8 cellular contexts compared by ENCODE assay signal in the genomic region with DNA sequence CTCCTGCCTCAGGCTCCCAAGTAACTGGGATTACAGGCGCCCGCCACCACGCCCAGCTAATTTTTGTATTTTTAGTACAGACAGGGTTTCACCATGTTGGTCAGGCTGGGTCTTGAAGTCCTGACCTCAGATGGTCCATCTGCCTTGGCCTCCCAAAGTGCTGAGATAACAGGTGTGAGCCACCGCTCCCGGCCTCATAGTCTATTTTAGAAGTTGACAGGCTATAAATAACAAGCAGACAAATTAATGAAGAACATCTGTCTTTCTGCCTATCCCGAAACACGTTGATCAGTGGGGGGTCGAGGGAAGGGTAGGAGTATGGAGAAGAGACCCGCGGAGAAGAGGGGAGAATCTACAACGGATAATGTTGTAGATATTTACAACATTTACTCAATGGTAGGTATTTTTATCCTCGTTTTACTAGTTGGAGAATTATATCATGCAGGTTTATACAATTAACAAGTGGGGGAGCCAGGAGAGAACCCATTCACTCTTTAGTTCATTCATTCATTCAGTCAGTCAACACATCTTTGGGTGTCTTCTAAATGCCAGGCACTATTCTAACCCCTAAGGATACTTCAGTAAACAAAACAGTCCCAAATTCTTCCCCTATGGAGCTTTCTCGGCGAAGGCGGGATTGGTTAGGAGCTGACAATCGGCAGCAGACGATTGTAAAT.
DNase-seq lines count a peak whose midpoint lies in the region; ATAC-seq and TF ChIP-seq lines count a peak whose summit lies in the region.

No MANE protein-coding gene starts in this region.

- H3K4me3 ChIP-seq in GM12865 (ENCODE audit: low read depth, low read length) (peak overlapping the region; percentile 60), LNCaP clone FGC (ENCODE audit: low read depth, low read length) (peak overlapping the region; percentile 85), parathyroid adenoma (ENCODE audit: low read depth, low read length) (peak overlapping the region; percentile 33)

- no peaks in the 10 kb centered on the region for H3K79me2 ChIP-seq in parathyroid adenoma

- H3K36me3 Mint-ChIP-seq in dendritic cell treated with granulocyte-macrophage colony-stimulating factor and Interleukin-4, amounts not matched to agents 40 ng/mL and 50 ng/mL, for 4 days (ENCODE audit: low read depth) = peaks cover 19% of the 10 kb centered on the region

- no peaks in the 10 kb centered on the region for H3K9me3 ChIP-seq in parathyroid adenoma (ENCODE audit: control insufficient read depth, low read length)

- no peaks in the 10 kb centered on the region for H3K27me3 ChIP-seq in parathyroid adenoma (ENCODE audit: control insufficient read depth, insufficient read depth, low read length)

- intact Hi-C loops in dendritic cell treated with granulocyte-macrophage colony-stimulating factor and Interleukin-4, amounts not matched to agents 40 ng/mL and 50 ng/mL, for 4 days (cut with micrococcal nuclease) = no loop called here

- H3K27me3 Mint-ChIP-seq in dendritic cell treated with granulocyte-macrophage colony-stimulating factor and Interleukin-4, amounts not matched to agents 40 ng/mL and 50 ng/mL, for 4 days = no peaks in the 10 kb centered on the region

- peak overlapping the region; percentile 80 for H3K4me2 ChIP-seq in parathyroid adenoma (ENCODE audit: low read length)

- no peak overlapping the region for H3K9ac ChIP-seq in parathyroid adenoma

- peak overlapping the region; percentile 61 for H3K4me3 Mint-ChIP-seq in dendritic cell treated with granulocyte-macrophage colony-stimulating factor and Interleukin-4, amounts not matched to agents 40 ng/mL and 50 ng/mL, for 4 days

- TF ChIP-seq CTCF in GM12865 (IDR thresholded peaks at IDR 0.05; ENCODE audit: insufficient read depth, low read depth, low read length, missing control alignments) (no peak), LNCaP clone FGC (IDR thresholded peaks at IDR 0.05; ENCODE audit: control insufficient read depth, extremely low read depth, insufficient read depth) (no peak), parathyroid adenoma (IDR thresholded peaks at IDR 0.05) (no peak)

- no peaks in the 10 kb centered on the region for H3K4me1 ChIP-seq in parathyroid adenoma

- H3K4me1 Mint-ChIP-seq in dendritic cell treated with granulocyte-macrophage colony-stimulating factor and Interleukin-4, amounts not matched to agents 40 ng/mL and 50 ng/mL, for 4 days (ENCODE audit: low read depth) = peaks cover 45% of the 10 kb centered on the region

- H3K27ac ChIP-seq in parathyroid adenoma = no peak overlapping the region

- no peaks in the 10 kb centered on the region for H3K9me3 Mint-ChIP-seq in dendritic cell treated with granulocyte-macrophage colony-stimulating factor and Interleukin-4, amounts not matched to agents 40 ng/mL and 50 ng/mL, for 4 days

- H2AFZ ChIP-seq in parathyroid adenoma = peak overlapping the region; percentile 80

- H3K27ac Mint-ChIP-seq in dendritic cell treated with granulocyte-macrophage colony-stimulating factor and Interleukin-4, amounts not matched to agents 40 ng/mL and 50 ng/mL, for 4 days = peak overlapping the region; percentile 95

- ATAC-seq in HG02970 (IDR thresholded peaks at IDR 0.05; ENCODE audit: low FRiP score, unreplicated experiment) (no peak), HG03460 (IDR thresholded peaks at IDR 0.05; ENCODE audit: unreplicated experiment) (no peak), HG02973 (IDR thresholded peaks at IDR 0.05; ENCODE audit: unreplicated experiment) (no peak)

- DNase-seq in GM12865 (ENCODE audit: low read depth) = no peak
- DNase-seq in LNCaP clone FGC (ENCODE audit: low read depth) = no peak
- no peak for DNase-seq in amygdala (lab: John Stamatoyannopoulos, UW)

- H3K36me3 ChIP-seq in parathyroid adenoma (ENCODE audit: control insufficient read depth, insufficient read depth, low read length) = no peaks in the 10 kb centered on the region

Comparison
In these comparisons a context has a peak if more than half of its experiments do, and no peak if none do; other contexts are left out.
1. H3K4me3 ChIP-seq: peak in every context shown above with its lines; median percentile 85 in LNCaP clone FGC; 60 in GM12865; 33 in parathyroid adenoma.